ENCODE assay signal across 8 cellular contexts in genomic region chr6:145734486-145735355, GRCh38. TPM values are rescaled to one million over a fixed set of nuclear protein-coding genes. Genes with fewer than 3 reads are reported as not detected.
A peak's percentile ranks its signal among the peaks of the same experiment; 100 is the strongest.
DNase-seq lines count a peak whose midpoint lies in the region; FAIRE-seq and TF ChIP-seq lines count a peak whose summit lies in the region.

No MANE protein-coding gene starts in this region.

- H3K27me3 ChIP-seq in HAP-1 (ENCODE audit: low read depth) (no peaks in the 10 kb centered on the region), neutrophil (no peaks in the 10 kb centered on the region)

- in situ Hi-C loops in HAP-1 (cut with MboI; ENCODE audit: low sequenced_read_pairs) = no loop called here

- H3K9me3 ChIP-seq in HAP-1 (no peaks in the 10 kb centered on the region), neutrophil (no peaks in the 10 kb centered on the region)

- no peak for TF ChIP-seq CTCF in neutrophil (IDR thresholded peaks at IDR 0.05)

- H3K4me1 ChIP-seq in HAP-1 = peaks cover 18% of the 10 kb centered on the region
- peaks cover 27 to 35% of the 10 kb centered on the region in 2 experiments for H3K4me1 ChIP-seq in neutrophil (ENCODE audit: control insufficient read depth in 1 of 2, insufficient read depth in 1 of 2, low read depth in 1 of 2, low read length in 1 of 2)

- peak overlapping the region; percentile 60 for H3K27ac ChIP-seq in neutrophil

- H3K36me3 ChIP-seq in HAP-1 (replicated peaks) (no peaks in the 10 kb centered on the region), neutrophil (no peaks in the 10 kb centered on the region)

- FAIRE-seq in frontal cortex (lab: Jason Lieb, UNC) = no peak

- DNase-seq in ELR (ENCODE audit: low read depth) = peak; percentile 93
- peak; percentile 85 to 91 for DNase-seq in HAP-1 (ENCODE audit: low spot score in 2 of 2)
- DNase-seq in M059J (ENCODE audit: low read depth) = peak; percentile 95
- peak; percentile 90 for DNase-seq in SHP77 treated with DMSO at 0.1 percent for 48 hours (lab: John Stamatoyannopoulos, UW)
- peak; percentile 46 to 62 (median 50) for DNase-seq in activated naive CD4-positive, alpha-beta T cell (lab: John Stamatoyannopoulos, UW)
- peak; percentile 72 to 83 for DNase-seq in frontal cortex (ENCODE audit: low spot score in 2 of 2)
- peak; percentile 83 for DNase-seq in superior temporal gyrus (ENCODE audit: extremely low spot score)

- H3K4me3 ChIP-seq in HAP-1 (peak overlapping the region; percentile 41), neutrophil (ENCODE audit: low read depth in 1 of 2, low read length in 1 of 2) (peak overlapping the region; percentile 64 to 65)

RNA-seq across cellular contexts. Expression of gene EPM2A, which starts 0.6 kb away (rescaled TPM):
- total RNA-seq in M059J (2014; rRNA removed; shearing (Covaris generic)) = 5.7 and 10.0 TPM in 2 replicates
- total RNA-seq in frontal cortex = 17.5 TPM

Comparison
In these comparisons a context has a peak if more than half of its experiments do, and no peak if none do; other contexts are left out.
1. Peak in every context shown above with its lines: DNase-seq, H3K4me3 ChIP-seq and H3K27ac ChIP-seq.